19 cellular contexts compared by ENCODE assay signal in genomic region chr12:39105111-39105510, GRCh38.
"Had no signal": no experiment of that assay in that cellular context is flagged by ENCODE, and none has a peak within 500 bp of the region (broad histone marks: within the 10 kb centered on the region; RNA-seq: fewer than 3 reads in every experiment).

No MANE protein-coding gene starts in this region.

- H3K27me3 ChIP-seq: esophagus squamous epithelium, gastrocnemius medialis, neutrophil, right lobe of liver, tibial artery, upper lobe of right lung, vagina had no signal

- H3K36me3 ChIP-seq: esophagus squamous epithelium, gastrocnemius medialis, neutrophil, right lobe of liver, spleen, tibial artery, upper lobe of right lung, vagina had no signal

- H3K4me3 ChIP-seq: esophagus squamous epithelium, gastrocnemius medialis, psoas muscle, right lobe of liver, spleen, tibial artery, upper lobe of right lung, vagina had no signal

- H3K9me3 ChIP-seq: esophagus squamous epithelium, gastrocnemius medialis, neutrophil, psoas muscle, right lobe of liver, spleen, tibial artery, upper lobe of right lung, vagina had no signal

- H3K4me1 ChIP-seq: gastrocnemius medialis, psoas muscle, spleen, tibial artery, upper lobe of right lung, vagina had no signal

- DNase-seq: esophagus squamous epithelium; gastrocnemius medialis; glutamatergic neuron; immature natural killer cell; kidney; left colon; naive thymus-derived CD8-positive, alpha-beta T cell; psoas muscle; retina; right lobe of liver; spleen; stimulated activated CD4-positive, alpha-beta T cell treated with anti-CD3 and anti-CD28 coated beads, Interleukin-15, amount 100 ng/mL, for 24 hours; stimulated activated CD4-positive, alpha-beta T cell treated with anti-CD3 and anti-CD28 coated beads, Interleukin-1b, Interleukin-23, amount 100 ng/mL, for 48 hours; stimulated activated CD4-positive, alpha-beta T cell treated with anti-CD3 and anti-CD28 coated beads, Interleukin-4, amount 100 ng/mL, for 24 hours; tibial artery; upper lobe of right lung had no signal

- H3K27ac ChIP-seq: esophagus squamous epithelium, gastrocnemius medialis, neutrophil, psoas muscle, right lobe of liver, spleen, tibial artery, upper lobe of right lung, vagina had no signal

- ATAC-seq: gastrocnemius medialis; left colon; naive thymus-derived CD8-positive, alpha-beta T cell; psoas muscle; right lobe of liver; stimulated activated memory B cell treated with anti-CD40 and anti-IgM and Interleukin-4, amounts not matched to agents 10 μg/mL and 1 μg/mL and 100 μg/mL, for 72 hours; upper lobe of right lung had no signal
